ENCODE assay signal across 21 cellular contexts in the genomic region with DNA sequence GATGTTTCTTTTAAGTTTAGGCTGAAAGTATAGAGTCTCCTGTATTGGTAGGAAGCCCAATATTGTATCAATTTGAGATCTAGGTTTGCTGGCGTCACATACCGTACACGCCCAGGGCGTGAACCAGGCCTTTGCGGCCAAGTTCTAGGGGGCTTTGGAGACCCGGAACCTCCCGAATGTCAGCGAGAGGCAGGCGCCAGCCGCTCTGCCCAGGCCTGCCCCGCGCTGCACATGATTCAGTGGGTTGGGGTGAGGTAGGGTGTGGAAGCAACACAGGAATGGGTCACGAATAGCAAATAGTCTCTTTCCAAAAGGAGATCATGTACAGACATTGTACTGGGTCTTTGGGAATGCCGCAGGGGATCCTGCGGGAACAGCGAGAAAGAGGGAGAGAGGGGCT.
DNase-seq lines count a peak whose midpoint lies in the region; ATAC-seq and TF ChIP-seq lines count a peak whose summit lies in the region.
"Had no signal": no experiment of that assay in that cellular context is flagged by ENCODE, and none has a peak within 500 bp of the region (broad histone marks: within the 10 kb centered on the region; RNA-seq: fewer than 3 reads in every experiment).

No MANE protein-coding gene starts in this region.

- H3K4me1 ChIP-seq in MM.1S (ENCODE audit: low read length): no peaks in the 10 kb centered on the region

- H3K27me3 Mint-ChIP-seq in activated naive CD4-positive, alpha-beta T cell treated with anti-CD3 and anti-CD28 coated beads, Interleukin-2, amount 10 ng/mL, durations not matched to agents 7 days and 5 days: no peaks in the 10 kb centered on the region
- H3K27me3 Mint-ChIP-seq in nephron progenitor cell (ENCODE audit: low read depth, poor library complexity): no peaks in the 10 kb centered on the region

- H3K9me3 Mint-ChIP-seq in activated naive CD4-positive, alpha-beta T cell treated with anti-CD3 and anti-CD28 coated beads, Interleukin-2, amount 10 ng/mL, durations not matched to agents 7 days and 5 days: peaks cover 8% of the 10 kb centered on the region
- peaks cover 7% of the 10 kb centered on the region for H3K9me3 Mint-ChIP-seq in nephron progenitor cell

- DNase-seq in activated naive CD4-positive, alpha-beta T cell treated with anti-CD3 and anti-CD28 coated beads, Interleukin-2, amount 10 ng/mL, durations not matched to agents 7 days and 5 days: no peak
- DNase-seq in activated naive CD4-positive, alpha-beta T cell treated with anti-CD3 and anti-CD28 coated beads, Interleukin-2, amount 50 U/mL, for 16 hours: no peak
- no peak for DNase-seq in nephron progenitor cell
- DNase-seq in NCI-H345 (lab: John Stamatoyannopoulos, UW): no peak
- no peak for DNase-seq in NCI-H82 (lab: John Stamatoyannopoulos, UW)
- no peak for DNase-seq in MM.1S
- no peak for DNase-seq in cerebellum (ENCODE audit: low spot score)
- DNase-seq: DMS79 treated with DMSO at 0.1 percent for 48 hours, H7, NCI-H1092, NCI-H146, NCI-H2081, NCI-H2171 treated with DMSO at 0.1 percent for 48 hours, NCI-H446 treated with DMSO at 0.1 percent for 48 hours, NCI-H774, OCI-M1, SHP77 treated with DMSO at 0.1 percent for 48 hours had no signal

- no peaks in the 10 kb centered on the region for H3K27me3 ChIP-seq in MM.1S (replicated peaks; ENCODE audit: insufficient read depth, low read length)

- H3F3A ChIP-seq in MM.1S (ENCODE audit: insufficient read depth, low read length): no peaks in the 10 kb centered on the region

- H3K36me3 ChIP-seq in MM.1S (replicated peaks; ENCODE audit: insufficient read depth, low read length): no peaks in the 10 kb centered on the region

- no peak overlapping the region for H3K4me2 ChIP-seq in MM.1S (ENCODE audit: low read depth, low read length)

- CTCF ChIA-PET in activated naive CD4-positive, alpha-beta T cell treated with anti-CD3 and anti-CD28 coated beads, Interleukin-2, amount 10 ng/mL, durations not matched to agents 7 days and 5 days (lab: Charles Lee): no interaction called here

- H4K20me1 ChIP-seq in MM.1S (ENCODE audit: insufficient read depth, low read length): no peaks in the 10 kb centered on the region

- no peak overlapping the region for H2AFZ ChIP-seq in MM.1S (ENCODE audit: low read length)

- H3K9ac ChIP-seq in MM.1S (ENCODE audit: low read length): no peak overlapping the region

- H3K27ac ChIP-seq in MM.1S (ENCODE audit: low read length): no peak overlapping the region
- H3K27ac ChIP-seq: 22Rv1, HL-60 had no signal

- no peaks in the 10 kb centered on the region for H3K9me3 ChIP-seq in MM.1S (replicated peaks; ENCODE audit: insufficient read depth, low read length)

- no peak overlapping the region for H3K4me3 ChIP-seq in MM.1S (ENCODE audit: low read length)

- H3K9me2 ChIP-seq in MM.1S (replicated peaks; ENCODE audit: insufficient read depth, low read length): no peaks in the 10 kb centered on the region

- H3K79me2 ChIP-seq in MM.1S (ENCODE audit: low read length): no peaks in the 10 kb centered on the region

- H3K4me1 Mint-ChIP-seq in activated naive CD4-positive, alpha-beta T cell treated with anti-CD3 and anti-CD28 coated beads, Interleukin-2, amount 10 ng/mL, durations not matched to agents 7 days and 5 days: no peaks in the 10 kb centered on the region
- H3K4me1 Mint-ChIP-seq in nephron progenitor cell: peaks cover 17% of the 10 kb centered on the region
- H3K4me1 Mint-ChIP-seq: CD14-positive monocyte had no signal

- ATAC-seq in esophagus mucosa: peak; percentile 97

- H3K4me3 Mint-ChIP-seq in activated naive CD4-positive, alpha-beta T cell treated with anti-CD3 and anti-CD28 coated beads, Interleukin-2, amount 10 ng/mL, durations not matched to agents 7 days and 5 days: no peak overlapping the region
- H3K4me3 Mint-ChIP-seq in nephron progenitor cell: no peak overlapping the region
- H3K4me3 Mint-ChIP-seq: CD14-positive monocyte had no signal

- H3K36me3 Mint-ChIP-seq in activated naive CD4-positive, alpha-beta T cell treated with anti-CD3 and anti-CD28 coated beads, Interleukin-2, amount 10 ng/mL, durations not matched to agents 7 days and 5 days: no peaks in the 10 kb centered on the region
- peaks cover 4% of the 10 kb centered on the region for H3K36me3 Mint-ChIP-seq in nephron progenitor cell (ENCODE audit: low read depth)
- H3K36me3 Mint-ChIP-seq: CD14-positive monocyte had no signal

- peak overlapping the region; percentile 34 for H3K27ac Mint-ChIP-seq in activated naive CD4-positive, alpha-beta T cell treated with anti-CD3 and anti-CD28 coated beads, Interleukin-2, amount 10 ng/mL, durations not matched to agents 7 days and 5 days
- peak overlapping the region; percentile 60 for H3K27ac Mint-ChIP-seq in nephron progenitor cell
- H3K27ac Mint-ChIP-seq: CD14-positive monocyte had no signal

- no peak for TF ChIP-seq CTCF in nephron progenitor cell (IDR thresholded peaks at IDR 0.05)
- no peak for TF ChIP-seq CTCF in MM.1S (IDR thresholded peaks at IDR 0.05; ENCODE audit: low read length)
